ENCODE assay signal across 12 cellular contexts in genomic region chr10:84938117-84938905, GRCh38.
"Had no signal": no experiment of that assay in that cellular context is flagged by ENCODE, and none has a peak within 500 bp of the region (broad histone marks: within the 10 kb centered on the region; RNA-seq: fewer than 3 reads in every experiment).

No MANE protein-coding gene starts in this region.

- DNase-seq: activated CD4-positive, alpha-beta T cell treated with anti-CD3 and anti-CD28 coated beads, Interleukin-2, amount 50 U/mL, for 48 hours; activated naive CD4-positive, alpha-beta T cell treated with anti-CD3 and anti-CD28 coated beads, Interleukin-2, amount 10 ng/mL, durations not matched to agents 7 days and 5 days; activated T-cell treated with anti-CD3 and anti-CD28 coated beads, Interleukin-2, amount 50 U/mL, for 1 hour; head of caudate nucleus; left cardiac atrium; naive thymus-derived CD8-positive, alpha-beta T cell; pancreas; stimulated activated CD4-positive, alpha-beta T cell treated with anti-CD3 and anti-CD28 coated beads, Interleukin-2, amount 100 ng/mL, for 48 hours; transverse colon; WERI-Rb-1 had no signal

- H3K4me1 ChIP-seq: pancreas, transverse colon had no signal

- H3K27me3 ChIP-seq: pancreas, transverse colon had no signal

- ATAC-seq: naive thymus-derived CD8-positive, alpha-beta T cell; pancreas; stimulated activated memory B cell treated with anti-CD40 and anti-IgM and Interleukin-4, amounts not matched to agents 10 μg/mL and 1 μg/mL and 100 μg/mL, for 72 hours had no signal

- H3K9me3 ChIP-seq: pancreas, transverse colon had no signal

- H3K27ac ChIP-seq: epithelial cell of prostate, pancreas, transverse colon, WERI-Rb-1 had no signal

- H3K36me3 ChIP-seq: pancreas, transverse colon, WERI-Rb-1 had no signal

- H3K4me3 ChIP-seq: pancreas, transverse colon had no signal
